21 cellular contexts compared by ENCODE assay signal in the genomic region with DNA sequence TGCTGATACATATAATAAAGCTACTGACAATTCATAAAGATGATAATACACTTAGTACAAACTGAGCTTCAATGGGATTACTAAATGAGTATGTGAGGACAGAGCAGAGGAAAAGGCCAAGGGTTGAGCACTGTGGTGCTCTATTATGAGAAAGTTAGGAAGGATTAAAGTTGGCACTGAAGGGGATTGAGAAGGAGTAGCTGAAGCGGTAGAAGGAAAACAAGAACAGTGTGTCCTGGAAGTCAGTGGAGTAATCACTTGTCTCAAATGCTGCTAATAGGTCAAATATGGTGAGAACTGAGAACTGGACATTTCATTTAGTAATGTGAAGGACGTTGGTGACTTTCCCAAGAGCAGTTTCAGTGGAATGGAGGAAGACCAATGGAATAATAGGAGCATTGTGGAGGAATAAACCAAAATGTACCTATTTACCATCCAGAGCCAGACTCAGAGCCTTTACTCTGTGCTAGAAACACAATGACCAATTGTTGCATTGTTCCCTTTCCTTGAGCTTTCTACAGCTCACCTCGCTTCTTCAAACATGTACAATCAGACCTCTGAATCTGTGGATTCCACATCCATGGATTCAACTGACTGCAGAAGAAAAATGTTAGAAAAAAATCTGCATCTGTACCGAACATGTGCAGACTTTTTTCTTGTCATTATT.
A peak's percentile ranks its signal among the peaks of the same experiment; 100 is the strongest.
DNase-seq lines count a peak whose midpoint lies in the region; ATAC-seq and TF ChIP-seq lines count a peak whose summit lies in the region.
"Had no signal": no experiment of that assay in that cellular context is flagged by ENCODE, and none has a peak within 500 bp of the region (broad histone marks: within the 10 kb centered on the region; RNA-seq: fewer than 3 reads in every experiment).

No MANE protein-coding gene starts in this region.

- CTCF ChIA-PET in A673 (lab: Charles Lee), result no interaction called here

- intact Hi-C loops in body of pancreas (cut with DNase I), result no loop called here
- intact Hi-C loops in heart left ventricle (cut with DNase I), result loop anchor here in 2 of 10 donors (5.0 to 10.0 kb wide), 3 partner anchors 37 to 244 kb away; no protein-coding TSS in a partner anchor
- intact Hi-C loops in sciatic nerve (cut with DNase I), result no loop called here
- intact Hi-C loops in A673 (cut with micrococcal nuclease; ENCODE audit: unreplicated experiment), result no loop called here

- peak in 1 of 2 donors; percentile 97 for TF ChIP-seq EP300 in tibial nerve (IDR thresholded peaks at IDR 0.05)

- BruUV-seq in A673 (replicated peaks; lab: Mats Ljungman, UMichigan), result no TSS peak

- no peaks in the 10 kb centered on the region for H3K4me1 ChIP-seq in body of pancreas
- H3K4me1 ChIP-seq in heart left ventricle, result peaks cover 0 to 89% (median 56%) of the 10 kb centered on the region in 12 donors
- peaks cover 6 to 72% (median 28%) of the 10 kb centered on the region in 4 donors for H3K4me1 ChIP-seq in tibial nerve
- no peaks in the 10 kb centered on the region for H3K4me1 ChIP-seq in A673 (ENCODE audit: insufficient read depth, low read length, poor library complexity, severe bottlenecking)
- H3K4me1 ChIP-seq: parathyroid adenoma had no signal

- H3K36me3 ChIP-seq in body of pancreas (replicated peaks in 1 of 2; ENCODE audit: insufficient read depth in 1 of 2, low read depth in 2 of 2) (no peaks in the 10 kb centered on the region), heart left ventricle (peaks cover 0 to 4% (median 0%) of the 10 kb centered on the region in 9 donors), tibial nerve (peaks cover 0 to under 1% (median 0%) of the 10 kb centered on the region in 3 donors), A673 (ENCODE audit: insufficient read depth, low read length, poor library complexity, severe bottlenecking) (no peaks in the 10 kb centered on the region)
- H3K36me3 ChIP-seq: HAP-1 had no signal

- H3K27ac ChIP-seq in body of pancreas (no peak overlapping the region), heart left ventricle (peak overlapping the region; percentile 18 to 90 (median 76)), tibial nerve (peak overlapping the region; percentile 64 to 92 (median 76)), A673 (ENCODE audit: low read depth, low read length, poor library complexity, severe bottlenecking) (no peak overlapping the region)
- H3K27ac ChIP-seq: hepatocyte, parathyroid adenoma had no signal

- TF ChIP-seq CTCF in body of pancreas (IDR thresholded peaks at IDR 0.05) (no peak), heart left ventricle (IDR thresholded peaks at IDR 0.05) (no peak), tibial nerve (IDR thresholded peaks at IDR 0.05) (no peak), A673 (conservative IDR thresholded peaks at IDR 0.05; ENCODE audit: low read depth, low read length) (no peak)

- POLR2A ChIA-PET in A673 (lab: Charles Lee; ENCODE audit: low non-redundant PET), result interaction anchor here (0.6 kb wide), 1 partner anchor 10 kb away, joined by 3 read pairs; no protein-coding TSS in a partner anchor

- TF ChIP-seq POLR2A in body of pancreas (IDR thresholded peaks at IDR 0.05) (no peak), heart left ventricle (IDR thresholded peaks at IDR 0.05) (no peak), tibial nerve (IDR thresholded peaks at IDR 0.05) (no peak)

- no peak overlapping the region for H3K4me3 ChIP-seq in body of pancreas
- H3K4me3 ChIP-seq in heart left ventricle, result no peak overlapping the region
- no peak overlapping the region for H3K4me3 ChIP-seq in tibial nerve
- no peak overlapping the region for H3K4me3 ChIP-seq in A673 (ENCODE audit: low read depth, low read length, poor library complexity, severe bottlenecking)
- H3K4me3 ChIP-seq: HAP-1, hepatocyte had no signal

- H3K9me3 ChIP-seq in body of pancreas (no peaks in the 10 kb centered on the region), heart left ventricle (no peaks in the 10 kb centered on the region), tibial nerve (no peaks in the 10 kb centered on the region), A673 (ENCODE audit: low read depth, low read length, poor library complexity, severe bottlenecking) (no peaks in the 10 kb centered on the region)
- H3K9me3 ChIP-seq: HAP-1 had no signal

- H3K27me3 ChIP-seq in body of pancreas, result no peaks in the 10 kb centered on the region
- H3K27me3 ChIP-seq in heart left ventricle, result no peaks in the 10 kb centered on the region
- H3K27me3 ChIP-seq in tibial nerve, result no peaks in the 10 kb centered on the region
- no peaks in the 10 kb centered on the region for H3K27me3 ChIP-seq in A673 (replicated peaks; ENCODE audit: insufficient read depth, low read depth, low read length, poor library complexity)
- H3K27me3 ChIP-seq: hepatocyte had no signal

- 38 to 40% methylated on average over 4 of the region's 4 CpGs for WGBS in body of pancreas, 2 donors
- 67 to 74% (median 68%) methylated on average over 4 of the region's 4 CpGs for WGBS in heart left ventricle, 4 donors
- 41 to 45% methylated on average over 4 of the region's 4 CpGs for WGBS in tibial nerve, 2 donors

- DNase-seq in body of pancreas (no peak), heart left ventricle (no peak), sciatic nerve (ENCODE audit: low spot score) (no peak), tibial nerve (ENCODE audit: low spot score in 2 of 2) (peak in 1 of 2 donors; percentile 50), A673 (ENCODE audit: low spot score) (no peak), SHP77 (lab: John Stamatoyannopoulos, UW) (no peak), germinal center (ENCODE audit: low spot score) (no peak)
- DNase-seq: activated naive CD4-positive, alpha-beta T cell treated with anti-CD3 and anti-CD28 coated beads, Interleukin-2, amount 50 U/mL, for 16 hours; aorta; CD4-positive, CD25-positive, alpha-beta regulatory T cell; NCI-H1092 treated with DMSO at 0.1 percent for 48 hours; NCI-H2029 treated with DMSO at 0.1 percent for 48 hours; NCI-H226; RPMI8226; stimulated activated naive CD8-positive, alpha-beta T cell treated with anti-CD3 and anti-CD28 coated beads, Interleukin-15, amount 100 ng/mL, for 72 hours; T-helper 9 cell had no signal

- ATAC-seq in body of pancreas, result peak; percentile 64
- peak; percentile 25 to 78 (median 51) for ATAC-seq in heart left ventricle
- peak; percentile 79 for ATAC-seq in sciatic nerve
- ATAC-seq: natural killer cell treated with Interleukin-12 subunit alpha and Interleukin-12 subunit beta and Interleukin-15 and Interleukin-18, amount 100 ng/mL, for 72 hours; stimulated activated naive CD8-positive, alpha-beta T cell treated with anti-CD3 and anti-CD28 coated beads, Interleukin-15, amount 100 ng/mL, for 72 hours; WTC11 had no signal

Comparison
In these comparisons a context has a peak if more than half of its experiments do, and no peak if none do; other contexts are left out.
1. H3K27ac ChIP-seq: peak in heart left ventricle (12 of 12) and tibial nerve (4 of 4); none in body of pancreas (0 of 4) and A673 (single experiment).
2. Peak in every context shown above with its lines, with median percentiles within 50 percentile points of each other: ATAC-seq.